ENCODE assay signal across 23 cellular contexts in the genomic region with DNA sequence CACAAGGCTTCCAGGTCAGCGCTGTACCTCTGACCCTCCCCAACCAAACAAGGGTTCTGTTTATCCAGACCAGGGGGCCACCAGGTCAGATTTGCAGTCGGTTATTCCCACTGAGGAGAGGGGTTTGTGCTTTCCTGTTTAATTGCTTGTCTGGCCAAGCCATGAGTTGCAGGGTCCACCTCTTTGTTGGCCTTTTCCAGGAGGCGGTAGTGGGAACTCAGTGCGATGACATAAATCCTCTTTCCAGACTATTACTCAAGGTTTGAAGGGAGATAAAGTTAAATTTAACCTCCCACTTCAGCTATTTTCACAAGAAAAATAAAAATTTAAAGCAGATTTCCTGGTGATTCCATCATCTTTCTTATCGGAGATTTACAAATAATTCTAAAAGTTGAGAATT.
"Had no signal": no experiment of that assay in that cellular context is flagged by ENCODE, and none has a peak within 500 bp of the region (broad histone marks: within the 10 kb centered on the region; RNA-seq: fewer than 3 reads in every experiment).

No MANE protein-coding gene starts in this region.

- H3K4me1 ChIP-seq: breast epithelium, SJCRH30 had no signal

- H3K27me3 Mint-ChIP-seq: activated CD4-positive, alpha-beta memory T cell treated with anti-CD3 and anti-CD28 coated beads, Interleukin-2, amount 10 ng/mL, durations not matched to agents 7 days and 5 days; activated naive CD4-positive, alpha-beta T cell treated with anti-CD3 and anti-CD28 coated beads, Interleukin-2, amount 10 ng/mL, durations not matched to agents 7 days and 5 days; activated naive CD8-positive, alpha-beta T cell treated with anti-CD3 and anti-CD28 coated beads for 36 hours had no signal

- H3K27ac Mint-ChIP-seq: activated CD4-positive, alpha-beta memory T cell treated with anti-CD3 and anti-CD28 coated beads, Interleukin-2, amount 10 ng/mL, durations not matched to agents 7 days and 5 days; activated naive CD4-positive, alpha-beta T cell treated with anti-CD3 and anti-CD28 coated beads, Interleukin-2, amount 10 ng/mL, durations not matched to agents 7 days and 5 days; activated naive CD8-positive, alpha-beta T cell treated with anti-CD3 and anti-CD28 coated beads for 36 hours; activated T-helper 2 cell treated with anti-CD3 and anti-CD28 coated beads, Interferon-gamma antibody, Interleukin-2, Interleukin-4, amounts not matched to agents 10 μg/mL and 5 μg/mL and 100 μg/mL, durations not matched to agents 14 hours and 24 hours and 36 hours had no signal

- H3K4me3 Mint-ChIP-seq: activated CD4-positive, alpha-beta memory T cell treated with anti-CD3 and anti-CD28 coated beads, Interleukin-2, amount 10 ng/mL, durations not matched to agents 7 days and 5 days; activated naive CD4-positive, alpha-beta T cell treated with anti-CD3 and anti-CD28 coated beads, Interleukin-2, amount 10 ng/mL, durations not matched to agents 7 days and 5 days; activated naive CD8-positive, alpha-beta T cell treated with anti-CD3 and anti-CD28 coated beads for 36 hours had no signal

- H3K27me3 ChIP-seq: breast epithelium, SJCRH30 had no signal

- H3K9me3 Mint-ChIP-seq: activated CD4-positive, alpha-beta memory T cell treated with anti-CD3 and anti-CD28 coated beads, Interleukin-2, amount 10 ng/mL, durations not matched to agents 7 days and 5 days; activated naive CD4-positive, alpha-beta T cell treated with anti-CD3 and anti-CD28 coated beads, Interleukin-2, amount 10 ng/mL, durations not matched to agents 7 days and 5 days; activated naive CD8-positive, alpha-beta T cell treated with anti-CD3 and anti-CD28 coated beads for 36 hours; activated T-helper 2 cell treated with anti-CD3 and anti-CD28 coated beads, Interferon-gamma antibody, Interleukin-2, Interleukin-4, amounts not matched to agents 10 μg/mL and 5 μg/mL and 100 μg/mL, durations not matched to agents 14 hours and 24 hours and 36 hours had no signal

- H3K27ac ChIP-seq: breast epithelium, SJCRH30, VCaP had no signal

- DNase-seq: activated CD4-positive, alpha-beta memory T cell treated with anti-CD3 and anti-CD28 coated beads, Interleukin-2, amount 10 ng/mL, durations not matched to agents 7 days and 5 days; activated CD4-positive, alpha-beta T cell treated with anti-CD3 and anti-CD28 coated beads, Interleukin-2, amount 50 U/mL, for 1 hour; activated CD4-positive, CD25-positive, alpha-beta regulatory T cell; activated gamma-delta T cell treated with Interleukin-2 at 50 U/mL for 16 hours; activated naive CD4-positive, alpha-beta T cell treated with anti-CD3 and anti-CD28 coated beads, Interleukin-2, amount 10 ng/mL, durations not matched to agents 7 days and 5 days; activated naive CD8-positive, alpha-beta T cell treated with anti-CD3 and anti-CD28 coated beads for 36 hours; activated T-cell treated with anti-CD3 and anti-CD28 coated beads for 4 hours; activated T-cell treated with anti-CD3 and anti-CD28 coated beads, Interleukin-2, amount 50 U/mL, for 48 hours; MM.1S; NCI-H1105; NCI-H1436; NCI-H1694 treated with DMSO at 0.1 percent for 48 hours; NCI-H2029 treated with DMSO at 0.1 percent for 48 hours; NCI-H345; NCI-H510A; NCI-H526 treated with DMSO at 0.1 percent for 48 hours; NCI-H82; SJCRH30; SK-N-SH; T-helper 1 cell had no signal

- H3K36me3 ChIP-seq: breast epithelium, SJCRH30 had no signal

- H3K4me1 Mint-ChIP-seq: activated CD4-positive, alpha-beta memory T cell treated with anti-CD3 and anti-CD28 coated beads, Interleukin-2, amount 10 ng/mL, durations not matched to agents 7 days and 5 days; activated naive CD4-positive, alpha-beta T cell treated with anti-CD3 and anti-CD28 coated beads, Interleukin-2, amount 10 ng/mL, durations not matched to agents 7 days and 5 days; activated naive CD8-positive, alpha-beta T cell treated with anti-CD3 and anti-CD28 coated beads for 36 hours had no signal

- H3K36me3 Mint-ChIP-seq: activated naive CD4-positive, alpha-beta T cell treated with anti-CD3 and anti-CD28 coated beads, Interleukin-2, amount 10 ng/mL, durations not matched to agents 7 days and 5 days; activated naive CD8-positive, alpha-beta T cell treated with anti-CD3 and anti-CD28 coated beads for 36 hours had no signal

- H3K9me3 ChIP-seq: breast epithelium, SJCRH30, SK-N-SH had no signal

- H3K4me3 ChIP-seq: breast epithelium, SJCRH30 had no signal
